8 cellular contexts compared by ENCODE assay signal in the genomic region with DNA sequence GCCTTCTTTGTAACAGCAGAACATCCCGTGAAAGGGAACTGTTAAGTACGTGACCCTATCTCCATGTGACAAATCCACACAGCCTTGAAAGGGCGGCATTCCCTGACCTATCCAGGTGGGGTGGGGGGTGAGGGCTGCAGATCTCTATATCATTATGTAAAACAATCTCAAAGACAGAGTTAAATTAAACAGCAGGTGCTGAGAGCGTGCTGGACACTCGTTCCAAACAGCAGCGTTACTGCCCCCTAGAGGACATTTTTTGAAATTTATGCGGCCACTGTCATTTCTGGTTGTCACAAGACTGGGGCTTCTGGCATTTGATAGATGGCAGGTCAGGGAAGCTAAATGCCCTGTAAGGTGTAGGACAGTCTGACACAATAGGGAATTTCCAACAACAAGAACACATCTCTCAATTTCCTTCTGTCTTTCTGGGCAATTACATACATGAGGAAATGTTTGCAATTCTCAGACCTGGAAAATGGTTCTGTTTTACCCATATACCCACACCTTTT. TPM values are rescaled to one million over a fixed set of nuclear protein-coding genes. Genes with fewer than 3 reads are reported as not detected.
DNase-seq lines count a peak whose midpoint lies in the region; ATAC-seq and TF ChIP-seq lines count a peak whose summit lies in the region.

No MANE protein-coding gene starts in this region.

- intact Hi-C loops in lower lobe of right lung (cut with DNase I): no loop called here

- H3K36me3 ChIP-seq in lower lobe of right lung: no peaks in the 10 kb centered on the region

- DNase-seq in C1 segment of cervical spinal cord (lab: John Stamatoyannopoulos, UW) (peak in 10 of 14 donors; percentile 24 to 77 (median 47)), HFF-Myc (ENCODE audit: extremely low read depth, low read depth) (peak; percentile 71), NCI-H69 (lab: John Stamatoyannopoulos, UW) (peak; percentile 84), dermis microvascular lymphatic vessel endothelial cell (ENCODE audit: low read depth in 2 of 2) (peak; percentile 76 to 81), lower lobe of right lung (no peak)
- peak; percentile 57 to 58 for DNase-seq in activated CD4-positive, alpha-beta T cell treated with anti-CD3 and anti-CD28 coated beads, Interleukin-2, amount 50 U/mL, for 4 hours
- DNase-seq in stimulated activated naive B cell treated with anti-CD40 and anti-IgM and Interleukin-4, amounts not matched to agents 10 μg/mL and 1 μg/mL and 100 μg/mL, for 72 hours: peak; percentile 71

- H3K36me3 Mint-ChIP-seq in stimulated activated naive B cell treated with anti-CD40 and anti-IgM and Interleukin-4, amounts not matched to agents 10 μg/mL and 1 μg/mL and 100 μg/mL, for 72 hours: no peaks in the 10 kb centered on the region

- peaks cover 45% of the 10 kb centered on the region for H3K4me1 ChIP-seq in lower lobe of right lung

- peaks cover 15 to 29% of the 10 kb centered on the region in 2 donors for H3K4me1 Mint-ChIP-seq in stimulated activated naive B cell treated with anti-CD40 and anti-IgM and Interleukin-4, amounts not matched to agents 10 μg/mL and 1 μg/mL and 100 μg/mL, for 72 hours

- peak overlapping the region; percentile 47 for H3K27ac Mint-ChIP-seq in stimulated activated naive B cell treated with anti-CD40 and anti-IgM and Interleukin-4, amounts not matched to agents 10 μg/mL and 1 μg/mL and 100 μg/mL, for 72 hours

- TF ChIP-seq CTCF in HFF-Myc (IDR thresholded peaks at IDR 0.05; ENCODE audit: low read depth, low read length, missing control alignments): peak; percentile 79
- TF ChIP-seq CTCF in lower lobe of right lung (IDR thresholded peaks at IDR 0.05): peak; percentile 79

- H3K9me3 Mint-ChIP-seq in stimulated activated naive B cell treated with anti-CD40 and anti-IgM and Interleukin-4, amounts not matched to agents 10 μg/mL and 1 μg/mL and 100 μg/mL, for 72 hours: no peaks in the 10 kb centered on the region

- peak; percentile 32 to 43 for ATAC-seq in lower lobe of right lung
- ATAC-seq in stimulated activated naive B cell treated with anti-CD40 and anti-IgM and Interleukin-4, amounts not matched to agents 10 μg/mL and 1 μg/mL and 100 μg/mL, for 72 hours (replicated peaks): peak; percentile 54 to 60
- ATAC-seq in GM21390 (IDR thresholded peaks at IDR 0.05; ENCODE audit: unreplicated experiment): no peak

- H3K27me3 Mint-ChIP-seq in stimulated activated naive B cell treated with anti-CD40 and anti-IgM and Interleukin-4, amounts not matched to agents 10 μg/mL and 1 μg/mL and 100 μg/mL, for 72 hours: no peaks in the 10 kb centered on the region

- no peaks in the 10 kb centered on the region for H3K27me3 ChIP-seq in lower lobe of right lung (ENCODE audit: low read depth)

- H3K4me3 ChIP-seq in HFF-Myc (replicated peaks; ENCODE audit: low read depth, low read length): no peak overlapping the region
- no peak overlapping the region for H3K4me3 ChIP-seq in lower lobe of right lung

- no peaks in the 10 kb centered on the region for H3K9me3 ChIP-seq in lower lobe of right lung

- H3K4me3 Mint-ChIP-seq in stimulated activated naive B cell treated with anti-CD40 and anti-IgM and Interleukin-4, amounts not matched to agents 10 μg/mL and 1 μg/mL and 100 μg/mL, for 72 hours: peak overlapping the region in 1 of 2 donors; percentile 17

- no peak overlapping the region for H3K27ac ChIP-seq in lower lobe of right lung

RNA-seq across cellular contexts. Expression of a gene that starts 6.7 kb away (rescaled TPM):
- total RNA-seq in dermis microvascular lymphatic vessel endothelial cell (54.0 and 98.0 TPM in 2 replicates), lower lobe of right lung (76.1 TPM)

RNA-seq across cellular contexts. Expression of a gene that starts 13.8 kb away (rescaled TPM):
- total RNA-seq in dermis microvascular lymphatic vessel endothelial cell (341 and 1,059 TPM in 2 replicates), lower lobe of right lung (1,241 TPM)

RNA-seq across cellular contexts. Expression of a gene that starts 22.9 kb away (rescaled TPM):
- total RNA-seq in dermis microvascular lymphatic vessel endothelial cell (0.13 and 0.25 TPM in 2 replicates), lower lobe of right lung (0.38 TPM)

RNA-seq across cellular contexts. Expression of a gene that starts 32.3 kb away (rescaled TPM):
- total RNA-seq in dermis microvascular lymphatic vessel endothelial cell (3.9 and 6.6 TPM in 2 replicates), lower lobe of right lung (1.2 TPM)

RNA-seq across cellular contexts. Expression of a gene that starts 58.1 kb away (rescaled TPM):
- total RNA-seq in dermis microvascular lymphatic vessel endothelial cell: 0.13 and 0.51 TPM in 2 replicates
- 5.2 TPM for total RNA-seq in lower lobe of right lung
